In the genomic region with DNA sequence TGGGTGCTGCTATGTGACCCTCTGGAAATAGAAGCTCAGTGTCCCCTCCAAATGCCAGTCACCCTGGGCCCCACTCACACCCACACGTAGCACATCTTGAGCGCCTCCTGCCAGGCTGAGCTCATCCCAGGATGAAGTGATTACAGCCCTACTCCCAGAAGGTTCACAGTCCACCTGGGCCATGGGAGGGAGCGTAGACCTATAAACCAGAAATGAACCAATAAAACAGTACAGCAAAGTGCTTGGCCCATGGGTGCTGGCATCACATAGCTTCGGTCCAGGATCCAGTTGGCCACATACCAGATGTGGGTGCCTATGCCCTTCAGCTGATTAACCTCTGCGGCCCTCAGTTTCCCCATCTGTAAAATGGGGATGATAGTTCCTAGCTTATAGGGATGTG, we compare ENCODE assay signal across 16 cellular contexts. TPM values are rescaled to one million over a fixed set of nuclear protein-coding genes. Genes with fewer than 3 reads are reported as not detected.
DNase-seq lines count a peak whose midpoint lies in the region; ATAC-seq, FAIRE-seq and TF ChIP-seq lines count a peak whose summit lies in the region.
"Had no signal": no experiment of that assay in that cellular context is flagged by ENCODE, and none has a peak within 500 bp of the region (broad histone marks: within the 10 kb centered on the region; RNA-seq: fewer than 3 reads in every experiment).

No MANE protein-coding gene starts in this region.

- CTCF ChIA-PET in H1 (lab: Charles Lee; ENCODE audit: partially characterized antibody) = interaction anchor here (0.5 to 23.8 kb wide), 13 partner anchors 6 to 113 kb away, joined by 3 to 639 read pairs (median 6); a partner anchor contains a TSS

- H4K20me1 ChIP-seq in H1 (replicated peaks in 1 of 2; ENCODE audit: control insufficient read depth in 1 of 2, insufficient read depth in 2 of 2, low read length in 2 of 2) = peaks cover 2 to 10% of the 10 kb centered on the region in 2 experiments

- peak overlapping the region; percentile 74; the same call in 1 of the 2 replicates for H2BK15ac ChIP-seq in H1 (ENCODE audit: low read length)

- H3K4me1 ChIP-seq in H1 (replicated peaks in 1 of 4; ENCODE audit: control insufficient read depth in 3 of 4, insufficient read depth in 4 of 4, low read length in 3 of 4) = peaks cover 3 to 19% (median 12%) of the 10 kb centered on the region in 4 experiments
- peaks cover 0 to 33% (median 23%) of the 10 kb centered on the region in 4 donors for H3K4me1 ChIP-seq in transverse colon

- H3K27me3 ChIP-seq in H1 (replicated peaks in 1 of 4; ENCODE audit: control insufficient read depth in 3 of 4, extremely low read depth in 1 of 4, insufficient read depth in 3 of 4, low read length in 3 of 4) (peaks cover 0 to 11% (median 3%) of the 10 kb centered on the region in 4 experiments; a peak in 1 of 7 replicates), transverse colon (peaks cover 72% of the 10 kb centered on the region)

- H3K4me3 Mint-ChIP-seq in activated CD4-positive, alpha-beta T cell treated with anti-CD3 and anti-CD28 coated beads, Interleukin-2, amount 10 ng/mL, durations not matched to agents 24 days and 14 days = no peak overlapping the region
- H3K4me3 Mint-ChIP-seq: CD8-positive, alpha-beta T cell had no signal

- no peaks in the 10 kb centered on the region for H3K79me2 ChIP-seq in H1 (ENCODE audit: control insufficient read depth in 1 of 2, insufficient read depth in 2 of 2, low read length in 2 of 2)

- ATAC-seq in HG03460 (IDR thresholded peaks at IDR 0.05; ENCODE audit: unreplicated experiment) = no peak
- ATAC-seq: CD8-positive, alpha-beta T cell had no signal

- no peak for FAIRE-seq in H1 (lab: Jason Lieb, UNC)
- FAIRE-seq: D721Med, RCC 7860 had no signal

- no peak overlapping the region for H4K5ac ChIP-seq in H1 (ENCODE audit: insufficient read length, low read depth, low read length)

- H3K9me3 ChIP-seq in H1 (ENCODE audit: insufficient read depth in 2 of 2, low read depth in 1 of 2, low read length in 1 of 2) (no peaks in the 10 kb centered on the region), transverse colon (no peaks in the 10 kb centered on the region)
- H3K9me3 ChIP-seq: BLaER1, SK-N-SH had no signal

- in situ Hi-C loops in transverse colon (cut with MboI; ENCODE audit: low pct_ligation_motif_present in 1 of 4, low pct_unique_long_range_greater_than_20kb in 1 of 4, low sequenced_read_pairs in 3 of 4) = loop anchor here in 1 of 4 donors (25.0 kb wide), 1 partner anchor 98 kb away; a partner anchor contains a TSS

- H2AK5ac ChIP-seq in H1 (ENCODE audit: low read depth, low read length) = peak overlapping the region; percentile 24; the same call in 1 of the 2 replicates

- H3K23ac ChIP-seq in H1 (ENCODE audit: insufficient read length) = no peak overlapping the region

- no peak overlapping the region for H2AFZ ChIP-seq in H1 (ENCODE audit: low read length)

- 0 out of 4 replicates have a peak overlapping the region, but pooled peaks have one; percentile 18 to 25 for H3K4me2 ChIP-seq in H1 (ENCODE audit: insufficient read depth in 1 of 2, low read depth in 2 of 2, low read length in 2 of 2)
- H3K4me2 ChIP-seq: BLaER1, SK-N-SH had no signal

- H3K4me3 ChIP-seq in H1 (ENCODE audit: extremely low read depth in 1 of 4, insufficient read depth in 2 of 4, low read depth in 3 of 4, low read length in 4 of 4) (no peak overlapping the region), transverse colon (no peak overlapping the region)
- H3K4me3 ChIP-seq: BLaER1 had no signal

- peaks cover 13% of the 10 kb centered on the region for H3K4me1 Mint-ChIP-seq in activated CD4-positive, alpha-beta T cell treated with anti-CD3 and anti-CD28 coated beads, Interleukin-2, amount 10 ng/mL, durations not matched to agents 24 days and 14 days

- H4K91ac ChIP-seq in H1 (replicated peaks; ENCODE audit: insufficient read length, low read length) = peak overlapping the region; percentile 1

- no peak overlapping the region for H2BK20ac ChIP-seq in H1 (ENCODE audit: low read length)

- TF ChIP-seq EP300 in H1 (IDR thresholded peaks at IDR 0.05; ENCODE audit: borderline replicate concordance in 1 of 2, low read depth in 2 of 2, low read length in 2 of 2) (no peak), transverse colon (IDR thresholded peaks at IDR 0.05; ENCODE audit: low read depth) (no peak)

- DNase-seq in activated CD4-positive, alpha-beta T cell treated with anti-CD3 and anti-CD28 coated beads, Interleukin-2, amount 10 ng/mL, durations not matched to agents 24 days and 14 days = peak; percentile 54
- no peak for DNase-seq in activated CD4-positive, alpha-beta T cell treated with anti-CD3 and anti-CD28 coated beads, Interleukin-2, amount 50 U/mL, for 48 hours
- DNase-seq in H1 (ENCODE audit: low read depth in 1 of 2, low spot score in 2 of 2) (no peak), transverse colon (peak; percentile 84), amniotic stem cell (lab: John Stamatoyannopoulos, UW) (no peak)
- DNase-seq: NCI-H1048, NCI-H1436 treated with DMSO at 0.1 percent for 48 hours, NCI-H2081 treated with DMSO at 0.1 percent for 48 hours, Right ventricle myocardium superior had no signal

- POLR2A ChIA-PET in H1 (lab: Charles Lee; ENCODE audit: partially characterized antibody) = interaction anchor here (0.6 to 34.8 kb wide), 17 partner anchors 8 to 1471 kb away, joined by 3 to 1808 read pairs (median 5); a partner anchor contains a TSS

- H3K9me3 Mint-ChIP-seq in activated CD4-positive, alpha-beta T cell treated with anti-CD3 and anti-CD28 coated beads, Interleukin-2, amount 10 ng/mL, durations not matched to agents 24 days and 14 days = no peaks in the 10 kb centered on the region
- H3K9me3 Mint-ChIP-seq: CD8-positive, alpha-beta T cell had no signal

- no peak overlapping the region for H3K9ac ChIP-seq in H1 (replicated peaks in 1 of 4; ENCODE audit: extremely low read depth in 1 of 4, low read depth in 3 of 4, low read length in 3 of 4)
- H3K9ac ChIP-seq: BLaER1, SK-N-SH had no signal

- H3K36me3 ChIP-seq in H1 (ENCODE audit: control insufficient read depth in 2 of 4, insufficient read depth in 4 of 4, low read length in 3 of 4) (no peaks in the 10 kb centered on the region), transverse colon (no peaks in the 10 kb centered on the region)
- H3K36me3 ChIP-seq: BLaER1 had no signal

- intact Hi-C loops in activated CD4-positive, alpha-beta T cell treated with anti-CD3 and anti-CD28 coated beads, Interleukin-2, amount 10 ng/mL, durations not matched to agents 24 days and 14 days (cut with micrococcal nuclease) = no loop called here
- intact Hi-C loops in transverse colon (cut with DNase I; ENCODE audit: low total_unique reads) = no loop called here

- H3K27ac Mint-ChIP-seq in activated CD4-positive, alpha-beta T cell treated with anti-CD3 and anti-CD28 coated beads, Interleukin-2, amount 10 ng/mL, durations not matched to agents 24 days and 14 days = no peak overlapping the region
- H3K27ac Mint-ChIP-seq: CD8-positive, alpha-beta T cell had no signal

- H3K36me3 Mint-ChIP-seq in activated CD4-positive, alpha-beta T cell treated with anti-CD3 and anti-CD28 coated beads, Interleukin-2, amount 10 ng/mL, durations not matched to agents 24 days and 14 days (ENCODE audit: low read depth) = peaks cover 1% of the 10 kb centered on the region
- H3K36me3 Mint-ChIP-seq: CD8-positive, alpha-beta T cell had no signal

- H3K27me3 Mint-ChIP-seq in activated CD4-positive, alpha-beta T cell treated with anti-CD3 and anti-CD28 coated beads, Interleukin-2, amount 10 ng/mL, durations not matched to agents 24 days and 14 days = peaks cover 55% of the 10 kb centered on the region

- TF ChIP-seq CTCF in H1 (IDR thresholded peaks at IDR 0.05; ENCODE audit: control extremely low read depth in 1 of 3, insufficient read depth in 1 of 3, low read depth in 1 of 3, low read length in 3 of 3) (no peak), transverse colon (IDR thresholded peaks at IDR 0.05) (no peak)

- 89% methylated on average over 5 of the region's 5 CpGs; no CpG with 5 or more reads in 1 of the 2 experiments for WGBS in H1 (ENCODE audit: extremely low coverage in 1 of 2, insufficient coverage in 1 of 2, insufficient read length in 1 of 2, insufficient replicate concordance in 2 of 2, low coverage in 1 of 2, low lambda C conversion rate in 2 of 2, missing lambda C conversion rate in 1 of 2), 2 experiments
- WGBS in transverse colon (ENCODE audit: low coverage in 1 of 2), 2 donors = 48% methylated on average over 5 of the region's 5 CpGs; no CpG with 5 or more reads in 1 of the 2 donors

- peaks cover 3% of the 10 kb centered on the region; the same call in 1 of the 2 replicates for H3K23me2 ChIP-seq in H1 (ENCODE audit: low read depth, low read length)

- H3K4ac ChIP-seq in H1 (replicated peaks; ENCODE audit: insufficient read length, low read depth, low read length) = no peak overlapping the region

- TF ChIP-seq POLR2A in H1 (IDR thresholded peaks at IDR 0.05; ENCODE audit: control extremely low read depth in 1 of 2, low read depth in 2 of 2, low read length in 2 of 2) (no peak), transverse colon (IDR thresholded peaks at IDR 0.05) (peak; percentile 58)

- peak overlapping the region; percentile 32 for H2BK12ac ChIP-seq in H1 (ENCODE audit: low read depth, low read length)

- H3K79me1 ChIP-seq in H1 (ENCODE audit: low read depth, low read length) = 0 out of 2 replicates have a peak, but pooled peaks cover 2% of the 10 kb centered on the region

- H2BK5ac ChIP-seq in H1 (ENCODE audit: low read depth, low read length) = 0 out of 2 replicates have a peak overlapping the region, but pooled peaks have one; percentile 0

- no peak for TF ChIP-seq RAD21 in H1 (IDR thresholded peaks at IDR 0.05 in 1 of 2, conservative IDR thresholded peaks at IDR 0.05 in 1 of 2; ENCODE audit: low read depth in 2 of 2, low read length in 2 of 2)

- H3K56ac ChIP-seq in H1 (replicated peaks; ENCODE audit: insufficient read length, low read depth, low read length) = no peak overlapping the region

- H3K27ac ChIP-seq in H1 (ENCODE audit: low read depth, low read length) = no peak overlapping the region
- peak overlapping the region; percentile 62 to 79 (median 74) for H3K27ac ChIP-seq in transverse colon
- H3K27ac ChIP-seq: 22Rv1, BLaER1 had no signal

- H3K18ac ChIP-seq in H1 (ENCODE audit: extremely low read depth, low read length) = peak overlapping the region; percentile 17

- H4K8ac ChIP-seq in H1 (ENCODE audit: extremely low read depth, insufficient read depth, low read length) = peak overlapping the region; percentile 28; the same call in 1 of the 2 replicates

- H2BK120ac ChIP-seq in H1 (replicated peaks; ENCODE audit: low read depth, low read length) = no peak overlapping the region

- no peak overlapping the region for H3K14ac ChIP-seq in H1 (ENCODE audit: insufficient read length)

RNA-seq across cellular contexts. Expression of a gene that starts 2.2 kb away (rescaled TPM):
- total RNA-seq in activated CD4-positive, alpha-beta T cell treated with anti-CD3 and anti-CD28 coated beads, Interleukin-2, amount 10 ng/mL, durations not matched to agents 24 days and 14 days = 0.43 and 0.63 TPM in 2 replicates
- total RNA-seq in H1 (2021; fragmentation: NEBNext Ultra II Directional; extraction: Animal tissue kit (Norgen Biotek cat#: 25700)) = 14.3 and 15.9 TPM in 2 replicates
- polyA plus RNA-seq in H1 (2011; rRNA removed) = 7.3 and 14.2 TPM in 2 replicates
- 18.0 TPM for polyA plus RNA-seq in H1 (2011; cell fraction: cytosol; rRNA removed)
- polyA plus RNA-seq in H1 (2011; cell fraction: nucleus; rRNA removed) = 32.3 TPM
- polyA plus RNA-seq in H1 (2012, experiment 1 of 2) = 9.8 to 15.5 TPM (median 13.9 TPM) in 4 replicates
- 5.9 TPM for polyA plus RNA-seq in H1 (2012, experiment 2 of 2)
- 10.2 TPM for polyA plus RNA-seq in H1 (2013, experiment 1 of 2)
- 9.1 TPM for polyA plus RNA-seq in H1 (2013, experiment 2 of 2)
- 2.5 and 4.1 TPM in 2 replicates for polyA minus RNA-seq in H1 (2011; rRNA and poly(A)+ RNA removed)
- polyA minus RNA-seq in H1 (2011; cell fraction: cytosol; rRNA and poly(A)+ RNA removed) = 4.6 TPM
- 8.3 TPM for polyA minus RNA-seq in H1 (2011; cell fraction: nucleus; rRNA and poly(A)+ RNA removed)
- 100 to 1,000 TPM; 123 to 357 (median 167) TPM for total RNA-seq in transverse colon
- total RNA-seq: CD8-positive, alpha-beta T cell; Right ventricle myocardium superior had no signal
- polyA plus RNA-seq: SK-N-SH had no signal

RNA-seq across cellular contexts. Expression of a gene that starts 7.5 kb away (rescaled TPM):
- 8.1 and 10.2 TPM in 2 replicates for total RNA-seq in activated CD4-positive, alpha-beta T cell treated with anti-CD3 and anti-CD28 coated beads, Interleukin-2, amount 10 ng/mL, durations not matched to agents 24 days and 14 days
- 23.9 and 26.7 TPM in 2 replicates for total RNA-seq in H1 (2021; fragmentation: NEBNext Ultra II Directional; extraction: Animal tissue kit (Norgen Biotek cat#: 25700))
- polyA plus RNA-seq in H1 (2011; rRNA removed) = 7.7 and 14.8 TPM in 2 replicates
- 6.4 TPM for polyA plus RNA-seq in H1 (2011; cell fraction: cytosol; rRNA removed)
- 21.4 TPM for polyA plus RNA-seq in H1 (2011; cell fraction: nucleus; rRNA removed)
- polyA plus RNA-seq in H1 (2012, experiment 1 of 2) = 15.9 to 29.8 TPM (median 25.6 TPM) in 4 replicates
- polyA plus RNA-seq in H1 (2012, experiment 2 of 2) = 20.7 TPM
- 37.9 TPM for polyA plus RNA-seq in H1 (2013, experiment 1 of 2)
- polyA plus RNA-seq in H1 (2013, experiment 2 of 2) = 36.0 TPM
- 2.7 and 3.3 TPM in 2 replicates for polyA minus RNA-seq in H1 (2011; rRNA and poly(A)+ RNA removed)
- 11.2 TPM for polyA minus RNA-seq in H1 (2011; cell fraction: cytosol; rRNA and poly(A)+ RNA removed)
- polyA minus RNA-seq in H1 (2011; cell fraction: nucleus; rRNA and poly(A)+ RNA removed) = 6.4 TPM
- total RNA-seq in transverse colon = 1 to 10 TPM in 3 of 4 donors, not detected in 1; 1.6 to 9.4 (median 1.8) TPM

RNA-seq across cellular contexts. Expression of a gene that starts 15.1 kb away (rescaled TPM):
- 55.3 and 57.0 TPM in 2 replicates for total RNA-seq in activated CD4-positive, alpha-beta T cell treated with anti-CD3 and anti-CD28 coated beads, Interleukin-2, amount 10 ng/mL, durations not matched to agents 24 days and 14 days
- 78.5 and 82.9 TPM in 2 replicates for total RNA-seq in H1 (2021; fragmentation: NEBNext Ultra II Directional; extraction: Animal tissue kit (Norgen Biotek cat#: 25700))
- polyA plus RNA-seq in H1 (2011; rRNA removed) = 111 and 137 TPM in 2 replicates
- 105 TPM for polyA plus RNA-seq in H1 (2011; cell fraction: cytosol; rRNA removed)
- 118 TPM for polyA plus RNA-seq in H1 (2011; cell fraction: nucleus; rRNA removed)
- 65.6 to 98.4 TPM (median 93.0 TPM) in 4 replicates for polyA plus RNA-seq in H1 (2012, experiment 1 of 2)
- polyA plus RNA-seq in H1 (2012, experiment 2 of 2) = 114 TPM
- 36.7 TPM for polyA plus RNA-seq in H1 (2013, experiment 1 of 2)
- 34.1 TPM for polyA plus RNA-seq in H1 (2013, experiment 2 of 2)
- polyA minus RNA-seq in H1 (2011; rRNA and poly(A)+ RNA removed) = 48.6 and 73.0 TPM in 2 replicates
- 59.2 TPM for polyA minus RNA-seq in H1 (2011; cell fraction: cytosol; rRNA and poly(A)+ RNA removed)
- 37.9 TPM for polyA minus RNA-seq in H1 (2011; cell fraction: nucleus; rRNA and poly(A)+ RNA removed)
- 10 to 100 TPM; 10.1 to 42.8 (median 17.6) TPM for total RNA-seq in transverse colon

RNA-seq across cellular contexts. Expression of a gene that starts 15.2 kb away (rescaled TPM):
- total RNA-seq in activated CD4-positive, alpha-beta T cell treated with anti-CD3 and anti-CD28 coated beads, Interleukin-2, amount 10 ng/mL, durations not matched to agents 24 days and 14 days = 29.4 TPM in 2 replicates
- total RNA-seq in H1 (2021; fragmentation: NEBNext Ultra II Directional; extraction: Animal tissue kit (Norgen Biotek cat#: 25700)) = 66.2 and 72.7 TPM in 2 replicates
- 138 and 195 TPM in 2 replicates for polyA plus RNA-seq in H1 (2011; rRNA removed)
- 98.0 TPM for polyA plus RNA-seq in H1 (2011; cell fraction: cytosol; rRNA removed)
- 119 TPM for polyA plus RNA-seq in H1 (2011; cell fraction: nucleus; rRNA removed)
- polyA plus RNA-seq in H1 (2012, experiment 1 of 2) = 100 to 142 TPM (median 123 TPM) in 4 replicates
- 151 TPM for polyA plus RNA-seq in H1 (2012, experiment 2 of 2)
- 119 TPM for polyA plus RNA-seq in H1 (2013, experiment 1 of 2)
- 124 TPM for polyA plus RNA-seq in H1 (2013, experiment 2 of 2)
- polyA minus RNA-seq in H1 (2011; rRNA and poly(A)+ RNA removed) = 16.3 and 19.5 TPM in 2 replicates
- polyA minus RNA-seq in H1 (2011; cell fraction: cytosol; rRNA and poly(A)+ RNA removed) = 37.1 TPM
- polyA minus RNA-seq in H1 (2011; cell fraction: nucleus; rRNA and poly(A)+ RNA removed) = 29.6 TPM
- total RNA-seq in transverse colon = 10 to 100 TPM in 2 of 4 donors, 1 to 10 TPM in 2; 4.4 to 35.4 (median 17.5) TPM

RNA-seq across cellular contexts. Expression of a gene that starts 18.7 kb away (rescaled TPM):
- total RNA-seq in activated CD4-positive, alpha-beta T cell treated with anti-CD3 and anti-CD28 coated beads, Interleukin-2, amount 10 ng/mL, durations not matched to agents 24 days and 14 days = 7.3 TPM in 2 replicates
- total RNA-seq in H1 (2021; fragmentation: NEBNext Ultra II Directional; extraction: Animal tissue kit (Norgen Biotek cat#: 25700)) = 77.0 and 81.0 TPM in 2 replicates
- polyA plus RNA-seq in H1 (2011; rRNA removed) = 82.5 and 121 TPM in 2 replicates
- 88.3 TPM for polyA plus RNA-seq in H1 (2011; cell fraction: cytosol; rRNA removed)
- polyA plus RNA-seq in H1 (2011; cell fraction: nucleus; rRNA removed) = 120 TPM
- 45.8 to 72.6 TPM (median 63.2 TPM) in 4 replicates for polyA plus RNA-seq in H1 (2012, experiment 1 of 2)
- polyA plus RNA-seq in H1 (2012, experiment 2 of 2) = 45.0 TPM
- polyA plus RNA-seq in H1 (2013, experiment 1 of 2) = 89.9 TPM
- 111 TPM for polyA plus RNA-seq in H1 (2013, experiment 2 of 2)
- 16.6 and 17.1 TPM in 2 replicates for polyA minus RNA-seq in H1 (2011; rRNA and poly(A)+ RNA removed)
- polyA minus RNA-seq in H1 (2011; cell fraction: cytosol; rRNA and poly(A)+ RNA removed) = 52.9 TPM
- polyA minus RNA-seq in H1 (2011; cell fraction: nucleus; rRNA and poly(A)+ RNA removed) = 42.5 TPM
- 10 to 100 TPM; 13.3 to 50.5 (median 19.9) TPM for total RNA-seq in transverse colon

Comparison
In these comparisons a context has a peak if more than half of its experiments do, and no peak if none do; other contexts are left out.
1. DNase-seq: peak in activated CD4-positive, alpha-beta T cell treated with anti-CD3 and anti-CD28 coated beads, Interleukin-2, amount 10 ng/mL, durations not matched to agents 24 days and 14 days (single experiment) and transverse colon (single experiment); none in activated CD4-positive, alpha-beta T cell treated with anti-CD3 and anti-CD28 coated beads, Interleukin-2, amount 50 U/mL, for 48 hours (0 of 2), H1 (0 of 2) and amniotic stem cell (single experiment).